Comparison of ENCODE assay signal across 27 cellular contexts in the genomic region with DNA sequence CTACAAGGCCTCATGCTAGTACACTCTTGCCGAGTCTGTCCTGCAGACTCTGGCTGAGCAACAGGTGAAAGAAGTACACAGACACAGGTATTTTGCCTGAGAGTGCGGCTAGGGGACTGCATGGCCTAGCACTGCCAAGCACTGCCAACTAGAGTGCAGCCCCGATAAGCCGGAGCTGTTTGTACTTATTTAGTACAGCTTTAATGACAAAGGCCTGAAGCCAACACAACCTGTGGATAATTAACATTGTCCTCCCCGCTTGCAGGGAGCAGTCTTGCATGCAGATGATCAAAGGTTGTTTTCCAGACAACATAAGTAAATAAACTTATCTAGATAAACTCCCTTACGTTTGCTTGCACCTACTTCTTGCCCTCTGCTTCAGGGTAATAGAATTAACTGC.
"Had no signal": no experiment of that assay in that cellular context is flagged by ENCODE, and none has a peak within 500 bp of the region (broad histone marks: within the 10 kb centered on the region; RNA-seq: fewer than 3 reads in every experiment).

No MANE protein-coding gene starts in this region.

- H3K36me3 ChIP-seq: esophagus squamous epithelium, heart right ventricle, neural progenitor cell, right atrium auricular region, spleen, transverse colon, WERI-Rb-1 had no signal

- H2AFZ ChIP-seq: neural progenitor cell, parathyroid adenoma had no signal

- H3K36me3 Mint-ChIP-seq: activated naive CD4-positive, alpha-beta T cell treated with anti-CD3 and anti-CD28 coated beads, Interleukin-2, amount 50 U/mL, for 24 hours; natural killer cell; neural progenitor cell had no signal

- H3K4me2 ChIP-seq: neural progenitor cell had no signal

- H3K9ac ChIP-seq: neural progenitor cell, parathyroid adenoma had no signal

- H3K4me1 Mint-ChIP-seq: activated CD4-positive, alpha-beta T cell treated with anti-CD3 and anti-CD28 coated beads, Interleukin-2, amount 10 ng/mL, durations not matched to agents 24 days and 14 days; activated naive CD4-positive, alpha-beta T cell treated with anti-CD3 and anti-CD28 coated beads, Interleukin-2, amount 50 U/mL, for 24 hours; activated naive CD8-positive, alpha-beta T cell treated with anti-CD3 and anti-CD28 coated beads, Interleukin-2, amount 50 U/mL, for 24 hours; natural killer cell; neural progenitor cell; T-helper 17 cell had no signal

- H3K27ac ChIP-seq: epithelial cell of prostate, esophagus squamous epithelium, heart right ventricle, neural progenitor cell, parathyroid adenoma, psoas muscle, right atrium auricular region, spleen, testis, transverse colon, WERI-Rb-1 had no signal

- H3K4me3 ChIP-seq: esophagus squamous epithelium, heart right ventricle, neural progenitor cell, psoas muscle, right atrium auricular region, spleen, testis, transverse colon had no signal

- H3K27me3 ChIP-seq: esophagus squamous epithelium, heart right ventricle, neural progenitor cell, right atrium auricular region, spleen, testis, transverse colon had no signal

- H3K4me1 ChIP-seq: esophagus squamous epithelium, heart right ventricle, neural progenitor cell, parathyroid adenoma, psoas muscle, right atrium auricular region, spleen, testis, transverse colon had no signal

- H3K4me3 Mint-ChIP-seq: activated CD4-positive, alpha-beta T cell treated with anti-CD3 and anti-CD28 coated beads, Interleukin-2, amount 10 ng/mL, durations not matched to agents 24 days and 14 days; activated CD8-positive, alpha-beta T cell treated with anti-CD3 and anti-CD28 coated beads for 36 hours; activated naive CD4-positive, alpha-beta T cell treated with anti-CD3 and anti-CD28 coated beads, Interleukin-2, amount 50 U/mL, for 24 hours; activated naive CD8-positive, alpha-beta T cell treated with anti-CD3 and anti-CD28 coated beads, Interleukin-2, amount 50 U/mL, for 24 hours; natural killer cell; neural progenitor cell; T-helper 17 cell had no signal

- H3K9me3 ChIP-seq: esophagus squamous epithelium, psoas muscle, testis, transverse colon had no signal

- H3K9me3 Mint-ChIP-seq: activated CD4-positive, alpha-beta T cell treated with anti-CD3 and anti-CD28 coated beads, Interleukin-2, amount 10 ng/mL, durations not matched to agents 24 days and 14 days; activated naive CD4-positive, alpha-beta T cell treated with anti-CD3 and anti-CD28 coated beads, Interleukin-2, amount 50 U/mL, for 24 hours; activated T-helper 2 cell treated with anti-CD3 and anti-CD28 coated beads, Interferon-gamma antibody, Interleukin-2, Interleukin-4, amounts not matched to agents 10 μg/mL and 5 μg/mL and 100 μg/mL, durations not matched to agents 14 hours and 24 hours and 36 hours; neural progenitor cell had no signal

- H3K27ac Mint-ChIP-seq: activated CD4-positive, alpha-beta T cell treated with anti-CD3 and anti-CD28 coated beads, Interleukin-2, amount 10 ng/mL, durations not matched to agents 24 days and 14 days; activated CD8-positive, alpha-beta T cell treated with anti-CD3 and anti-CD28 coated beads for 36 hours; activated naive CD4-positive, alpha-beta T cell treated with anti-CD3 and anti-CD28 coated beads, Interleukin-2, amount 50 U/mL, for 24 hours; activated naive CD8-positive, alpha-beta T cell treated with anti-CD3 and anti-CD28 coated beads, Interleukin-2, amount 50 U/mL, for 24 hours; activated T-helper 2 cell treated with anti-CD3 and anti-CD28 coated beads, Interferon-gamma antibody, Interleukin-2, Interleukin-4, amounts not matched to agents 10 μg/mL and 5 μg/mL and 100 μg/mL, durations not matched to agents 14 hours and 24 hours and 36 hours; natural killer cell; neural progenitor cell; T-helper 17 cell had no signal

- ATAC-seq: activated CD8-positive, alpha-beta T cell treated with anti-CD3 and anti-CD28 coated beads for 36 hours; activated naive CD8-positive, alpha-beta T cell treated with anti-CD3 and anti-CD28 coated beads, Interleukin-2, amount 50 U/mL, for 24 hours; heart right ventricle; natural killer cell; psoas muscle; stimulated activated naive CD8-positive, alpha-beta T cell treated with anti-CD3 and anti-CD28 coated beads, Interleukin-15, Interleukin-2, amounts not matched to agents 100 U/mL and 50 U/mL, for 24 hours; T-helper 17 cell had no signal

- DNase-seq: activated CD4-positive, alpha-beta T cell treated with anti-CD3 and anti-CD28 coated beads, Interleukin-2, amount 10 ng/mL, durations not matched to agents 24 days and 14 days; activated CD4-positive, CD25-positive, alpha-beta regulatory T cell treated with anti-CD3 and anti-CD28 coated beads, Interleukin-2, amount 50 U/mL, for 72 hours; activated CD8-positive, alpha-beta T cell treated with anti-CD3 and anti-CD28 coated beads for 36 hours; activated naive CD8-positive, alpha-beta T cell treated with anti-CD3 and anti-CD28 coated beads, Interleukin-2, amount 50 U/mL, for 24 hours; activated T-cell treated with anti-CD3 and anti-CD28 coated beads, Interleukin-2, amount 50 U/mL, for 48 hours; amygdala; caudate nucleus; esophagus squamous epithelium; foreskin melanocyte; heart right ventricle; midbrain; natural killer cell; occipital lobe; psoas muscle; spleen; stimulated activated naive CD8-positive, alpha-beta T cell treated with anti-CD3 and anti-CD28 coated beads, Interleukin-15, Interleukin-2, amounts not matched to agents 100 U/mL and 50 U/mL, for 24 hours; T-helper 17 cell; T1000; testis; transverse colon; WERI-Rb-1 had no signal

- H3K79me2 ChIP-seq: parathyroid adenoma had no signal
